Comparison of ENCODE assay signal across 8 cellular contexts in the genomic region with DNA sequence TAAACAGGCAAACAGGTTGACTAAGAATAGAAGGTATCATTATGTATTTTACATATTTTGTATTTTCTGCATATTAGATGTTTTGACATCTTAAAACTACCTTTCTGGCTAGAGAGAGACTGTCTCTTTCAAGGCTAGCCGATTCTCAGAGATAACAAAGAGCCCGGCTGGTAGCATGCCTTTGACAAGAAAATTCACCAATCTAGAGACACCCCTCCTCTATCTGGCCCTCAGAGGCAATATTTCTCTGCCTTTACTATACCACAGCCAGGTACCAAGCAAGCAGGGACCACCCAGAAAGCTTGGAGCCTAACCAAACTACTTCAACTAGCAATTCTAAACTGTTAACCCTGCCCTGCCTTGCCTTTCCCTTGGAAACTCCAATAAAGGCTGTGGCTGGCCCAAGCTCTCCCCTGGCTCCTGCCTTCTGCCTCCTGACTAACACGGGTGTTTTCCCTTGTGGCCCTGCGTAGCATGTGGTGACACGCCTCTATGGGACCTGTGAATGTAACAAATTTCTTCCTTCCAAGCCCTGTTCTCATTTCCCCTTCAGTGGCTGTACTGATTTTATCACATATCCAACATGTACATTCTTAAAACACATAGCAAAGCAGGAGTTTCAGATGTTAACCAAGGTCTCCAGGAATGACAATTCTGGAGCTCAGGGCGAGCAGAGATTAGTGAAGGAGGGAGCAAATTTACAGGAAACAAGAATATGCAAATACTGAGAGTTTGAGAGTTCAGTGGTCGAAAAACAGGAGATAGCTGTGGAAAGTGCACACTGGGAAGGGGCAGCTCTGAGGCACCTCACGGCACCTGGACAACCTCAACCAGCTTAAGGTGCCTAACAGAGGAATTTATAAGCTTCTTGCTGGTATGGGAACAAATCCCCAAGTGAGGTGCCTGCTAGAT.
DNase-seq lines count a peak whose midpoint lies in the region; ATAC-seq and TF ChIP-seq lines count a peak whose summit lies in the region.

No MANE protein-coding gene starts in this region.

- intact Hi-C loops in dendritic cell treated with granulocyte-macrophage colony-stimulating factor and Interleukin-4, amounts not matched to agents 40 ng/mL and 50 ng/mL, for 4 days (cut with micrococcal nuclease), result loop anchor here (5.0 kb wide), 1 partner anchor 234 kb away; no protein-coding TSS in a partner anchor

- H3K4me3 Mint-ChIP-seq in GM23338 (no peak overlapping the region), T-helper 17 cell (peak overlapping the region; percentile 82)
- no peak overlapping the region for H3K4me3 Mint-ChIP-seq in dendritic cell treated with granulocyte-macrophage colony-stimulating factor and Interleukin-4, amounts not matched to agents 40 ng/mL and 50 ng/mL, for 4 days

- no peaks in the 10 kb centered on the region for H3F3A ChIP-seq in GM23338 (replicated peaks; ENCODE audit: low read depth)

- H3K4me1 ChIP-seq in GM23338 (ENCODE audit: insufficient read depth), result no peaks in the 10 kb centered on the region

- no peaks in the 10 kb centered on the region for H3K27me3 ChIP-seq in GM23338 (ENCODE audit: insufficient read depth)

- TF ChIP-seq CTCF in GM23338 (conservative IDR thresholded peaks at IDR 0.05; ENCODE audit: low read depth in 2 of 2), result no peak

- no peak overlapping the region for H3K27ac ChIP-seq in GM23338 (ENCODE audit: low read depth)

- H3K4me3 ChIP-seq in GM23338, result no peak overlapping the region

- no peaks in the 10 kb centered on the region for H3K79me2 ChIP-seq in GM23338 (replicated peaks; ENCODE audit: insufficient read depth)

- ATAC-seq in GM23338, result peak; percentile 69
- ATAC-seq in T-helper 17 cell, result peak; percentile 92
- no peak for ATAC-seq in HG03196 (IDR thresholded peaks at IDR 0.05; ENCODE audit: unreplicated experiment)

- no peaks in the 10 kb centered on the region for H4K20me1 ChIP-seq in GM23338 (replicated peaks; ENCODE audit: insufficient read depth)

- H3K9me3 ChIP-seq in T-helper 17 cell (ENCODE audit: control insufficient read depth, low read length, poor library complexity, severe bottlenecking), result no peaks in the 10 kb centered on the region

- peak overlapping the region; percentile 12; the same call in 1 of the 2 replicates for H3K27ac Mint-ChIP-seq in GM23338
- peak overlapping the region; percentile 93 for H3K27ac Mint-ChIP-seq in T-helper 17 cell
- H3K27ac Mint-ChIP-seq in dendritic cell treated with granulocyte-macrophage colony-stimulating factor and Interleukin-4, amounts not matched to agents 40 ng/mL and 50 ng/mL, for 4 days, result peak overlapping the region; percentile 44

- H2AFZ ChIP-seq in GM23338, result 0 out of 2 replicates have a peak overlapping the region, but pooled peaks have one; percentile 5

- H3K4me1 Mint-ChIP-seq in GM23338 (peaks cover 5% of the 10 kb centered on the region; the same call in 1 of the 3 replicates), T-helper 17 cell (peaks cover 31% of the 10 kb centered on the region)
- H3K4me1 Mint-ChIP-seq in dendritic cell treated with granulocyte-macrophage colony-stimulating factor and Interleukin-4, amounts not matched to agents 40 ng/mL and 50 ng/mL, for 4 days (ENCODE audit: low read depth), result peaks cover 28% of the 10 kb centered on the region

- H3K36me3 ChIP-seq in GM23338 (ENCODE audit: insufficient read depth), result no peaks in the 10 kb centered on the region

- DNase-seq in GM23338 (ENCODE audit: low spot score), result no peak
- peak in 2 of 3 donors; percentile 8 to 9 for DNase-seq in T-helper 17 cell
- DNase-seq in stimulated activated CD8-positive, alpha-beta memory T cell treated with anti-CD3 and anti-CD28 coated beads, Interleukin-7, amount 100 ng/mL, for 24 hours (ENCODE audit: low read depth), result peak; percentile 30
- DNase-seq in NCI-H748 treated with DMSO at 0.1 percent for 48 hours (lab: John Stamatoyannopoulos, UW), result no peak
- DNase-seq in middle frontal gyrus (ENCODE audit: extremely low spot score, low spot score), result no peak
- no peak for DNase-seq in NCI-H1048 (lab: John Stamatoyannopoulos, UW)

- H3K4me2 ChIP-seq in GM23338, result no peak overlapping the region

- H3K9me3 Mint-ChIP-seq in GM23338, result no peaks in the 10 kb centered on the region
- H3K9me3 Mint-ChIP-seq in dendritic cell treated with granulocyte-macrophage colony-stimulating factor and Interleukin-4, amounts not matched to agents 40 ng/mL and 50 ng/mL, for 4 days, result no peaks in the 10 kb centered on the region

- H3K27me3 Mint-ChIP-seq in GM23338 (ENCODE audit: insufficient read depth, low read depth, poor library complexity) (no peaks in the 10 kb centered on the region), T-helper 17 cell (no peaks in the 10 kb centered on the region)
- peaks cover 11% of the 10 kb centered on the region for H3K27me3 Mint-ChIP-seq in dendritic cell treated with granulocyte-macrophage colony-stimulating factor and Interleukin-4, amounts not matched to agents 40 ng/mL and 50 ng/mL, for 4 days

- H3K9me2 ChIP-seq in GM23338 (ENCODE audit: insufficient read depth), result no peaks in the 10 kb centered on the region

- H3K36me3 Mint-ChIP-seq in GM23338 (ENCODE audit: low read depth) (no peaks in the 10 kb centered on the region), T-helper 17 cell (ENCODE audit: low read depth) (peaks cover 2% of the 10 kb centered on the region)
- no peaks in the 10 kb centered on the region for H3K36me3 Mint-ChIP-seq in dendritic cell treated with granulocyte-macrophage colony-stimulating factor and Interleukin-4, amounts not matched to agents 40 ng/mL and 50 ng/mL, for 4 days (ENCODE audit: low read depth)

TF ChIP-seq in GM23338, 12 proteins besides CTCF, POLR2A, EP300 and RAD21 (continues in another document):
- TF ChIP-seq JUNB (IDR thresholded peaks at IDR 0.05; ENCODE audit: unreplicated experiment) (no peak), POLR2AphosphoS5 (IDR thresholded peaks at IDR 0.05; ENCODE audit: low read depth) (no peak), EZH2phosphoT487 (IDR thresholded peaks at IDR 0.05; ENCODE audit: unreplicated experiment) (no peak), CREB1 (CRISPR knock-in tag; IDR thresholded peaks at IDR 0.05; ENCODE audit: low read depth) (no peak), ZNF331 (CRISPR knock-in tag; IDR thresholded peaks at IDR 0.05; ENCODE audit: low read depth) (no peak), NANOG (IDR thresholded peaks at IDR 0.05; ENCODE audit: borderline replicate concordance) (no peak), EZH2 (IDR thresholded peaks at IDR 0.05; ENCODE audit: low read depth, unreplicated experiment) (no peak)
- TF ChIP-seq, protein P1, sequence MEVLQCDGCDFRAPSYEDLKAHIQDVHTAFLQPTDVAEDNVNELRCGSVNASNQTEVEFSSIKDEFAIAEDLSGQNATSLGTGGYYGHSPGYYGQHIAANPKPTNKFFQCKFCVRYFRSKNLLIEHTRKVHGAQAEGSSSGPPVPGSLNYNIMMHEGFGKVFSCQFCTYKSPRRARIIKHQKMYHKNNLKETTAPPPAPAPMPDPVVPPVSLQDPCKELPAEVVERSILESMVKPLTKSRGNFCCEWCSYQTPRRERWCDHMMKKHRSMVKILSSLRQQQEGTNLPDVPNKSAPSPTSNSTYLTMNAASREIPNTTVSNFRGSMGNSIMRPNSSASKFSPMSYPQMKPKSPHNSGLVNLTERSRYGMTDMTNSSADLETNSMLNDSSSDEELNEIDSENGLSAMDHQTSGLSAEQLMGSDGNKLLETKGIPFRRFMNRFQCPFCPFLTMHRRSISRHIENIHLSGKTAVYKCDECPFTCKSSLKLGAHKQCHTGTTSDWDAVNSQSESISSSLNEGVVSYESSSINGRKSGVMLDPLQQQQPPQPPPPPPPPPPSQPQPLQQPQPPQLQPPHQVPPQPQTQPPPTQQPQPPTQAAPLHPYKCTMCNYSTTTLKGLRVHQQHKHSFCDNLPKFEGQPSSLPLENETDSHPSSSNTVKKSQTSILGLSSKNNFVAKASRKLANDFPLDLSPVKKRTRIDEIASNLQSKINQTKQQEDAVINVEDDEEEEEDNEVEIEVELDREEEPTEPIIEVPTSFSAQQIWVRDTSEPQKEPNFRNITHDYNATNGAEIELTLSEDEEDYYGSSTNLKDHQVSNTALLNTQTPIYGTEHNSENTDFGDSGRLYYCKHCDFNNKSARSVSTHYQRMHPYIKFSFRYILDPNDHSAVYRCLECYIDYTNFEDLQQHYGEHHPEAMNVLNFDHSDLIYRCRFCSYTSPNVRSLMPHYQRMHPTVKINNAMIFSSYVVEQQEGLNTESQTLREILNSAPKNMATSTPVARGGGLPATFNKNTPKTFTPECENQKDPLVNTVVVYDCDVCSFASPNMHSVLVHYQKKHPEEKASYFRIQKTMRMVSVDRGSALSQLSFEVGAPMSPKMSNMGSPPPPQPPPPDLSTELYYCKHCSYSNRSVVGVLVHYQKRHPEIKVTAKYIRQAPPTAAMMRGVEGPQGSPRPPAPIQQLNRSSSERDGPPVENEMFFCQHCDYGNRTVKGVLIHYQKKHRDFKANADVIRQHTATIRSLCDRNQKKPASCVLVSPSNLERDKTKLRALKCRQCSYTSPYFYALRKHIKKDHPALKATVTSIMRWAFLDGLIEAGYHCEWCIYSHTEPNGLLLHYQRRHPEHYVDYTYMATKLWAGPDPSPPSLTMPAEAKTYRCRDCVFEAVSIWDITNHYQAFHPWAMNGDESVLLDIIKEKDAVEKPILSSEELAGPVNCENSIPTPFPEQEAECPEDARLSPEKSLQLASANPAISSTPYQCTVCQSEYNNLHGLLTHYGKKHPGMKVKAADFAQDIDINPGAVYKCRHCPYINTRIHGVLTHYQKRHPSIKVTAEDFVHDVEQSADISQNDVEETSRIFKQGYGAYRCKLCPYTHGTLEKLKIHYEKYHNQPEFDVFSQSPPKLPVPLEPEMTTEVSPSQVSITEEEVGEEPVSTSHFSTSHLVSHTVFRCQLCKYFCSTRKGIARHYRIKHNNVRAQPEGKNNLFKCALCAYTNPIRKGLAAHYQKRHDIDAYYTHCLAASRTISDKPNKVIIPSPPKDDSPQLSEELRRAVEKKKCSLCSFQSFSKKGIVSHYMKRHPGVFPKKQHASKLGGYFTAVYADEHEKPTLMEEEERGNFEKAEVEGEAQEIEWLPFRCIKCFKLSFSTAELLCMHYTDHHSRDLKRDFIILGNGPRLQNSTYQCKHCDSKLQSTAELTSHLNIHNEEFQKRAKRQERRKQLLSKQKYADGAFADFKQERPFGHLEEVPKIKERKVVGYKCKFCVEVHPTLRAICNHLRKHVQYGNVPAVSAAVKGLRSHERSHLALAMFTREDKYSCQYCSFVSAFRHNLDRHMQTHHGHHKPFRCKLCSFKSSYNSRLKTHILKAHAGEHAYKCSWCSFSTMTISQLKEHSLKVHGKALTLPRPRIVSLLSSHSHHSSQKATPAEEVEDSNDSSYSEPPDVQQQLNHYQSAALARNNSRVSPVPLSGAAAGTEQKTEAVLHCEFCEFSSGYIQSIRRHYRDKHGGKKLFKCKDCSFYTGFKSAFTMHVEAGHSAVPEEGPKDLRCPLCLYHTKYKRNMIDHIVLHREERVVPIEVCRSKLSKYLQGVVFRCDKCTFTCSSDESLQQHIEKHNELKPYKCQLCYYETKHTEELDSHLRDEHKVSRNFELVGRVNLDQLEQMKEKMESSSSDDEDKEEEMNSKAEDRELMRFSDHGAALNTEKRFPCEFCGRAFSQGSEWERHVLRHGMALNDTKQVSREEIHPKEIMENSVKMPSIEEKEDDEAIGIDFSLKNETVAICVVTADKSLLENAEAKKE (CRISPR knock-in tag; IDR thresholded peaks at IDR 0.05), result no peak

Comparison
In these comparisons a context has a peak if more than half of its experiments do, and no peak if none do; other contexts are left out.
1. DNase-seq: peak in T-helper 17 cell (2 of 3) and stimulated activated CD8-positive, alpha-beta memory T cell treated with anti-CD3 and anti-CD28 coated beads, Interleukin-7, amount 100 ng/mL, for 24 hours (single experiment); none in GM23338 (single experiment), NCI-H748 treated with DMSO at 0.1 percent for 48 hours (single experiment), middle frontal gyrus (single experiment) and NCI-H1048 (single experiment).
2. H3K27ac Mint-ChIP-seq: peak in every context shown above with its lines; median percentile 93 in T-helper 17 cell; 44 in dendritic cell treated with granulocyte-macrophage colony-stimulating factor and Interleukin-4, amounts not matched to agents 40 ng/mL and 50 ng/mL, for 4 days; 12 in GM23338.